In the genomic region with DNA sequence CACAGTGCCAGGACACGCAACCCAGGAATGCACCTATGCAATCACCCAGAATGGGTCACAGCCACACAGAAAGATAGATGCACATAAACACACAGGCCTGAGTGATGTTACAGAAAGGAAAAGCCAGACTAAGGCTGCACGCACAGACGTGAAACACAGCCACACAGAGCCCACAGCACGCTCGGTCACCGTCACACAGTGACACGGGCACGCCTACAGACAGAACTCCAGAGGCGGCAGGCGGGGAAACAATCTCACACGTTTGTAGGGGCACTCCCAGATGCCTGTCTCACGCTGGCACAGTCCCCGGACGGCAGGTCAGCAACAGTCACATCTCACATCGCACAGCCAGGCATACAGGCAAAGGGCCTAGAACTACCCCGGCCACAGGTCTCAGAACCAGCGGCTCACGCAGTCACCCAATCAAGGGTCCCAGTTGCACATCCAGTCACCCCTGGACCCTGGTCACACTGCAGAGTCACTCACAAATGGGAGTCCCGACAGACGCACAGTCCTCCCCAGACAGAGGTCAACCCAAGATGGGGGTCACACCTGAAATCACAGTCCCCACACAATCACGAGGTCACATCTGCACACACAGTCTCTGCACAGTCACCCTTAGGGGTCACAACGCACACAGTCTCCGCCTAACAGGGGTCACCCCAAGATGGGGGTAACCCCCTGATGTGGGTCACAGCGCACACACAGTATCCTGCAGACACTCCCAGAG, we compare ENCODE assay signal across 8 cellular contexts. TPM values are rescaled to one million over a fixed set of nuclear protein-coding genes. Genes with fewer than 3 reads are reported as not detected.
DNase-seq lines count a peak whose midpoint lies in the region; TF ChIP-seq lines count a peak whose summit lies in the region.

No MANE protein-coding gene starts in this region.

- no peaks in the 10 kb centered on the region for H3K27me3 ChIP-seq in MM.1S (replicated peaks; ENCODE audit: insufficient read depth, low read length)

- peaks cover 3% of the 10 kb centered on the region; the same call in 1 of the 2 replicates for H3F3A ChIP-seq in MM.1S (ENCODE audit: insufficient read depth, low read length)

- peak overlapping the region; percentile 98 for H3K4me3 Mint-ChIP-seq in endothelial cell (ENCODE audit: unreplicated experiment)

- TF ChIP-seq CTCF in MM.1S (IDR thresholded peaks at IDR 0.05; ENCODE audit: low read length): no peak
- TF ChIP-seq CTCF in endothelial cell (IDR thresholded peaks at IDR 0.05; ENCODE audit: unreplicated experiment): no peak

- no peaks in the 10 kb centered on the region; the same call in 1 of the 2 replicates for H4K20me1 ChIP-seq in MM.1S (ENCODE audit: insufficient read depth, low read length)

- H3K4me3 ChIP-seq in MM.1S (ENCODE audit: low read length): peak overlapping the region; percentile 100

- H3K36me3 Mint-ChIP-seq in endothelial cell (ENCODE audit: low read depth, unreplicated experiment): peaks cover 30% of the 10 kb centered on the region

- peaks cover 65% of the 10 kb centered on the region for H3K4me1 Mint-ChIP-seq in endothelial cell (ENCODE audit: unreplicated experiment)

- H3K9me3 Mint-ChIP-seq in endothelial cell (ENCODE audit: unreplicated experiment): no peaks in the 10 kb centered on the region

- H3K27ac Mint-ChIP-seq in endothelial cell (ENCODE audit: unreplicated experiment): peak overlapping the region; percentile 93

- H3K27me3 Mint-ChIP-seq in endothelial cell (ENCODE audit: unreplicated experiment): peaks cover 16% of the 10 kb centered on the region

- no peaks in the 10 kb centered on the region for H3K9me3 ChIP-seq in MM.1S (replicated peaks; ENCODE audit: insufficient read depth, low read length)

- H3K27ac ChIP-seq in MM.1S (ENCODE audit: low read length): peak overlapping the region; percentile 42

- peak overlapping the region; percentile 76 for H2AFZ ChIP-seq in MM.1S (ENCODE audit: low read length)

- H3K9me2 ChIP-seq in MM.1S (replicated peaks; ENCODE audit: insufficient read depth, low read length): no peaks in the 10 kb centered on the region

- H3K79me2 ChIP-seq in MM.1S (ENCODE audit: low read length): peaks cover 48% of the 10 kb centered on the region

- H3K36me3 ChIP-seq in MM.1S (replicated peaks; ENCODE audit: insufficient read depth, low read length): no peaks in the 10 kb centered on the region

- peak overlapping the region; percentile 99 for H3K4me2 ChIP-seq in MM.1S (ENCODE audit: low read depth, low read length)

- H3K9ac ChIP-seq in MM.1S (ENCODE audit: low read length): peak overlapping the region; percentile 95

- DNase-seq in ELF-1 (ENCODE audit: low read depth, low spot score) (peak; percentile 54), GOT3 (lab: John Stamatoyannopoulos, UW) (peak; percentile 13), MM.1S (peak; percentile 48), endothelial cell (ENCODE audit: low spot score) (peak; percentile 35), myocyte (ENCODE audit: low read depth) (peak; percentile 74), HuH-7 (ENCODE audit: low spot score) (no peak)
- DNase-seq in activated CD8-positive, alpha-beta memory T cell treated with anti-CD3 and anti-CD28 coated beads, Interleukin-2, amount 50 U/mL, for 1 hour (ENCODE audit: extremely low read depth): peak; percentile 48
- peak; percentile 75 for DNase-seq in stimulated activated naive CD4-positive, alpha-beta T cell treated with Interleukin-2 at 50 U/mL for 16 hours (lab: John Stamatoyannopoulos, UW)

- H3K4me1 ChIP-seq in MM.1S (ENCODE audit: low read length): peaks cover 15% of the 10 kb centered on the region

RNA-seq across cellular contexts. Expression of a gene that starts 0.8 kb away (rescaled TPM):
- total RNA-seq in endothelial cell (ENCODE audit: unreplicated experiment): 67.5 TPM
- total RNA-seq in myocyte: 12.2 and 14.3 TPM in 2 replicates
- 37.7 TPM for polyA plus RNA-seq in myocyte (2012)

RNA-seq across cellular contexts. Expression of a gene that starts 23.3 kb away (rescaled TPM):
- total RNA-seq in endothelial cell (ENCODE audit: unreplicated experiment) (0.41 TPM), myocyte (not detected in 2 replicates)
- polyA plus RNA-seq in myocyte (2012): not detected
